ENCODE assay signal across 14 cellular contexts in the genomic region with DNA sequence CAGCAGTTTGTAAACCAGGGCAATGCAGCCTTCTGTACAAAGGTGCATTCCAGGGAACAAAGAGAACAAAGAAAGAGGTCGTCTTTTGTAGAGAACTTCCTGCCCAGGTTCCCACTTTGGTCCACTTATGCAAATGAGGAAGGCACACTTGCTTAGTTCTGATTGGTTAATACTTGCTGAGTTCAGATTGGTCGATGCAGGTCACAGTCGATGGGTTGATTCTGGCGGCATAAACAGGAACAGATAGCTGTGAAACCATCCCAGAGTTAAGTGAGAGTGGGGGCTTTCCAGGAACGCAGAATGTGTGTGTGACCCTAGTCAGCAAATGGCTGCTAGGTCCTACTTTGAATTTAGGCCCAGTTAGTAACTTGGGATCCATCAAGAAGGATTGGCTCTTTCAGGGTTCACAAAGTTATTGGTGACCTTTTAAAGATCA. TPM values are rescaled to one million over a fixed set of nuclear protein-coding genes. Genes with fewer than 3 reads are reported as not detected.
DNase-seq lines count a peak whose midpoint lies in the region; ATAC-seq, FAIRE-seq and TF ChIP-seq lines count a peak whose summit lies in the region.
"Had no signal": no experiment of that assay in that cellular context is flagged by ENCODE, and none has a peak within 500 bp of the region (broad histone marks: within the 10 kb centered on the region; RNA-seq: fewer than 3 reads in every experiment).

No MANE protein-coding gene starts in this region.

- H3K79me2 ChIP-seq in MM.1S (ENCODE audit: low read length), result peaks cover 24% of the 10 kb centered on the region

- H3K9me3 ChIP-seq in BLaER1, result no peaks in the 10 kb centered on the region
- no peaks in the 10 kb centered on the region for H3K9me3 ChIP-seq in MM.1S (replicated peaks; ENCODE audit: insufficient read depth, low read length)
- no peaks in the 10 kb centered on the region for H3K9me3 ChIP-seq in heart left ventricle

- no peak for ATAC-seq in central memory CD8-positive, alpha-beta T cell (replicated peaks; ENCODE audit: extremely low read depth, poor library complexity, severe bottlenecking)
- no peak for ATAC-seq in HG03469 (IDR thresholded peaks at IDR 0.05; ENCODE audit: unreplicated experiment)
- no peak for ATAC-seq in heart left ventricle
- no peak for ATAC-seq in GM19023 (IDR thresholded peaks at IDR 0.05; ENCODE audit: unreplicated experiment)
- ATAC-seq in HG02852 (IDR thresholded peaks at IDR 0.05; ENCODE audit: unreplicated experiment), result no peak
- ATAC-seq: esophagus mucosa; naive thymus-derived CD4-positive, alpha-beta T cell had no signal

- TF ChIP-seq POLR2A in GM12891 (IDR thresholded peaks at IDR 0.05; ENCODE audit: low read depth, low read length) (peak; percentile 36; the same call in 1 of the 2 replicates), heart left ventricle (IDR thresholded peaks at IDR 0.05) (no peak)

- no peaks in the 10 kb centered on the region for H3K9me2 ChIP-seq in MM.1S (replicated peaks; ENCODE audit: insufficient read depth, low read length)

- H3K36me3 ChIP-seq in BLaER1, result peaks cover 12% of the 10 kb centered on the region
- H3K36me3 ChIP-seq in MM.1S (replicated peaks; ENCODE audit: insufficient read depth, low read length), result no peaks in the 10 kb centered on the region; the same call in 1 of the 2 replicates
- H3K36me3 ChIP-seq in heart left ventricle, result peaks cover 0 to 8% (median 3%) of the 10 kb centered on the region in 9 donors

- H3K4me3 ChIP-seq in BLaER1, result no peak overlapping the region
- no peak overlapping the region for H3K4me3 ChIP-seq in MM.1S (ENCODE audit: low read length)
- H3K4me3 ChIP-seq in heart left ventricle, result no peak overlapping the region

- peaks cover 11% of the 10 kb centered on the region for H3K27me3 Mint-ChIP-seq in central memory CD8-positive, alpha-beta T cell

- no peak for TF ChIP-seq CTCF in MM.1S (IDR thresholded peaks at IDR 0.05; ENCODE audit: low read length)
- TF ChIP-seq CTCF in heart left ventricle (IDR thresholded peaks at IDR 0.05), result no peak

- peak; percentile 84 for FAIRE-seq in GM12891 (lab: Jason Lieb, UNC)

- peaks cover 39% of the 10 kb centered on the region for H3K4me1 Mint-ChIP-seq in central memory CD8-positive, alpha-beta T cell

- 0 out of 2 replicates have a peak, but pooled peaks cover 3% of the 10 kb centered on the region for H3F3A ChIP-seq in MM.1S (ENCODE audit: insufficient read depth, low read length)

- H3K27ac Mint-ChIP-seq in central memory CD8-positive, alpha-beta T cell (ENCODE audit: low read depth), result peak overlapping the region; percentile 58

- H3K27ac ChIP-seq in BLaER1, result no peak overlapping the region
- H3K27ac ChIP-seq in MM.1S (ENCODE audit: low read length), result no peak overlapping the region
- H3K27ac ChIP-seq in heart left ventricle, result no peak overlapping the region
- H3K27ac ChIP-seq: KMS-11 had no signal

- no peaks in the 10 kb centered on the region for H3K27me3 ChIP-seq in BLaER1
- peaks cover 27% of the 10 kb centered on the region for H3K27me3 ChIP-seq in MM.1S (replicated peaks; ENCODE audit: insufficient read depth, low read length)
- H3K27me3 ChIP-seq in heart left ventricle, result peaks cover 0 to 6% (median 0%) of the 10 kb centered on the region in 9 donors

- DNase-seq in GM12891 (ENCODE audit: insufficient read length, low spot score) (no peak), MM.1S (peak; percentile 49), heart left ventricle (no peak)
- DNase-seq in central memory CD8-positive, alpha-beta T cell (ENCODE audit: low spot score in 2 of 2), result no peak
- DNase-seq: NCI-H69; stimulated activated naive CD4-positive, alpha-beta T cell treated with Interleukin-2 at 50 U/mL for 16 hours had no signal

- peaks cover 52% of the 10 kb centered on the region for H3K4me1 ChIP-seq in BLaER1
- peaks cover 12% of the 10 kb centered on the region; the same call in 1 of the 2 replicates for H3K4me1 ChIP-seq in MM.1S (ENCODE audit: low read length)
- peaks cover 6 to 27% (median 18%) of the 10 kb centered on the region in 12 donors for H3K4me1 ChIP-seq in heart left ventricle

- no peak overlapping the region for H3K4me3 Mint-ChIP-seq in central memory CD8-positive, alpha-beta T cell
- H3K4me3 Mint-ChIP-seq: CD14-positive monocyte had no signal

- H3K4me2 ChIP-seq in BLaER1 (peak overlapping the region; percentile 47), MM.1S (ENCODE audit: low read depth, low read length) (no peak overlapping the region)
- H3K4me2 ChIP-seq: KMS-11 had no signal

- WGBS in heart left ventricle, 4 donors, result 63 to 80% (median 68%) methylated on average over 5 of the region's 5 CpGs

- peaks cover 20% of the 10 kb centered on the region for H4K20me1 ChIP-seq in BLaER1
- H4K20me1 ChIP-seq in MM.1S (ENCODE audit: insufficient read depth, low read length), result no peaks in the 10 kb centered on the region

- no peak overlapping the region for H2AFZ ChIP-seq in MM.1S (ENCODE audit: low read length)

- H3K9ac ChIP-seq in BLaER1 (no peak overlapping the region), MM.1S (ENCODE audit: low read length) (no peak overlapping the region)
- H3K9ac ChIP-seq: KMS-11 had no signal

- peaks cover 7% of the 10 kb centered on the region for H3K36me3 Mint-ChIP-seq in central memory CD8-positive, alpha-beta T cell (ENCODE audit: insufficient read depth)

- no peaks in the 10 kb centered on the region for H3K9me3 Mint-ChIP-seq in central memory CD8-positive, alpha-beta T cell

- intact Hi-C loops in heart left ventricle (cut with DNase I), result loop anchor here in 1 of 10 donors (5.0 kb wide), 1 partner anchor 67 kb away; no protein-coding TSS in a partner anchor

TF ChIP-seq in GM12891, 5 proteins besides CTCF, POLR2A, EP300 and RAD21:
- TF ChIP-seq PAX5 (IDR thresholded peaks at IDR 0.05; ENCODE audit: insufficient read depth, low read length, severe bottlenecking) (peak; percentile 32), SPI1 (IDR thresholded peaks at IDR 0.05; ENCODE audit: low read depth, low read length) (peak; percentile 74), TAF1 (IDR thresholded peaks at IDR 0.05; ENCODE audit: low read depth, low read length) (no peak), POU2F2 (IDR thresholded peaks at IDR 0.05; ENCODE audit: low read depth, low read length) (peak; percentile 97), POLR2AphosphoS5 (IDR thresholded peaks at IDR 0.05; ENCODE audit: low read depth, low read length) (no peak)

RNA-seq across cellular contexts. Expression of gene ADAMTS13, which starts 1.8 kb away (rescaled TPM):
- 3.4 TPM for polyA plus RNA-seq in GM12891 (2012; ENCODE audit: low read depth, missing spikeins)
- 1 to 10 TPM; 1.0 to 3.7 (median 2.7) TPM for total RNA-seq in heart left ventricle
- polyA plus RNA-seq in heart left ventricle, result 1 to 10 TPM in 1 of 2 donors, under 1 TPM in 1; 0.64 to 5.8 TPM
- polyA plus RNA-seq: CD14-positive monocyte had no signal

RNA-seq across cellular contexts. Expression of gene REXO4, which starts 2.6 kb away (rescaled TPM):
- 25.6 TPM for polyA plus RNA-seq in GM12891 (2012; ENCODE audit: low read depth, missing spikeins)
- 10 to 100 TPM in 8 of 9 donors, 1 to 10 TPM in 1; 9.6 to 21.5 (median 13.7) TPM for total RNA-seq in heart left ventricle
- polyA plus RNA-seq in heart left ventricle, result 10 to 100 TPM; 10.7 to 30.6 TPM

RNA-seq across cellular contexts. Expression of gene CACFD1, which starts 39.4 kb away (rescaled TPM):
- polyA plus RNA-seq in GM12891 (2012; ENCODE audit: low read depth, missing spikeins), result 1.3 TPM
- total RNA-seq in heart left ventricle, result 10 to 100 TPM in 7 of 9 donors, 1 to 10 TPM in 2; 8.0 to 15.3 (median 11.6) TPM
- polyA plus RNA-seq in heart left ventricle, result 10 to 100 TPM; 10.9 to 21.9 TPM

RNA-seq across cellular contexts. Expression of gene STKLD1, which starts 44.2 kb away (rescaled TPM):
- 0.45 TPM for polyA plus RNA-seq in GM12891 (2012; ENCODE audit: low read depth, missing spikeins)
- total RNA-seq in heart left ventricle, result under 1 TPM in 7 of 9 donors, not detected in 2; 0.40 to 0.91 (median 0.52) TPM
- polyA plus RNA-seq in heart left ventricle, result under 1 TPM; 0.25 to 0.46 TPM
- polyA plus RNA-seq: CD14-positive monocyte had no signal

RNA-seq across cellular contexts. Expression of gene SURF4, which starts 44.5 kb away (rescaled TPM):
- 64.3 TPM for polyA plus RNA-seq in GM12891 (2012; ENCODE audit: low read depth, missing spikeins)
- total RNA-seq in heart left ventricle, result 100 to 1,000 TPM in 2 of 9 donors, 10 to 100 TPM in 7; 53.8 to 106 (median 77.8) TPM
- 100 to 1,000 TPM in 1 of 2 donors, 10 to 100 TPM in 1; 31.2 to 185 TPM for polyA plus RNA-seq in heart left ventricle
